ENCODE assay signal across 1 cellular context in genomic region chr11:118771481-118772278, GRCh38.
TF ChIP-seq lines count a peak whose summit lies in the region.

No MANE protein-coding gene starts in this region.

TF ChIP-seq in GM12878, 131 proteins besides CTCF, POLR2A, EP300 and RAD21 (continued from another document):
- TF ChIP-seq ZBTB40 (IDR thresholded peaks at IDR 0.05; ENCODE audit: borderline replicate concordance): peak; percentile 59; the same call in 1 of the 2 replicates
- no peak for TF ChIP-seq CBX3 (IDR thresholded peaks at IDR 0.05; ENCODE audit: borderline replicate concordance, low read depth)
